ENCODE assay signal across 8 cellular contexts in the genomic region with DNA sequence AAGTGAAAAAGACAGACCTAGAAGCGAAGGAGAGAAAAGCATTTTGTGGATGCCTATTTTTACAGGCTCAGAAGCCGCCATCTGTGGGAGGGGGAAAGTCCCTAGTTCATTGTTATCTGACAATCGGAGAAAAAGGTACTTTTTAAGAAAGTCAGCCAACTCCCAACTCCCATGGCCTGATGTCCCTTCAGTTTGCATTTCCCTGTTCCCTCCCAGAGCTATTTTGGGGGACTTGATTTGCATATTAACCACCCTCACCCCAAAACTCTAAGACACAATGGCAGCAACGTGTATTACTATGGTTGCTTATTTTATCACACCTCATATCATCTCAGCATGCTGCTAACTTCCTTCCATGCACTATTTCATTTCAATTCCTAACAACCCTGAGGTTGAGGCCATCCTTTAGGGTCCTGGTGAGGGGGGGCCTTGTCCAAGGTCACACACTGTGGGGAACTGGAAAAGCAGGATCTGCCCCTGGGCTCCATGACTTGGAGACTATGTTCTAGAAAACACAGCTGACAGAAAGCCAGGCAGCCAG. TPM values are rescaled to one million over a fixed set of nuclear protein-coding genes. Genes with fewer than 3 reads are reported as not detected.
A peak's percentile ranks its signal among the peaks of the same experiment; 100 is the strongest.
DNase-seq lines count a peak whose midpoint lies in the region; ATAC-seq, FAIRE-seq and TF ChIP-seq lines count a peak whose summit lies in the region.

No MANE protein-coding gene starts in this region.

- H3K36me3 Mint-ChIP-seq in immature natural killer cell = peaks cover 11 to 33% (median 30%) of the 10 kb centered on the region in 3 donors

- H3K27me3 ChIP-seq in stomach = no peaks in the 10 kb centered on the region

- no peak for TF ChIP-seq EP300 in stomach (IDR thresholded peaks at IDR 0.05)

- H3K27ac ChIP-seq in stomach = no peak overlapping the region

- H3K36me3 ChIP-seq in stomach = peaks cover 0 to 29% (median 3%) of the 10 kb centered on the region in 4 donors

- no peak overlapping the region for H3K4me3 ChIP-seq in stomach

- H3K27ac Mint-ChIP-seq in immature natural killer cell = peak overlapping the region; percentile 80 to 96 (median 90)

- H3K27me3 Mint-ChIP-seq in immature natural killer cell (ENCODE audit: low read depth in 3 of 3) = peaks cover 0 to 9% (median 7%) of the 10 kb centered on the region in 3 donors

- H3K9me3 Mint-ChIP-seq in immature natural killer cell = peaks cover 1 to 7% (median 5%) of the 10 kb centered on the region in 6 donors

- peak; percentile 56 for ATAC-seq in GM21423 (IDR thresholded peaks at IDR 0.05; ENCODE audit: unreplicated experiment)
- ATAC-seq in HG03520 (IDR thresholded peaks at IDR 0.05; ENCODE audit: unreplicated experiment) = peak; percentile 41
- no peak for ATAC-seq in HG02981 (IDR thresholded peaks at IDR 0.05; ENCODE audit: unreplicated experiment)

- 45 to 61% (median 55%) methylated on average over 4 of the region's 4 CpGs for WGBS in stomach, 5 donors

- peak; percentile 87 for FAIRE-seq in GM12891 (lab: Jason Lieb, UNC)

- peaks cover 45 to 59% of the 10 kb centered on the region in 2 donors for H3K4me1 Mint-ChIP-seq in immature natural killer cell

- peaks cover 3 to 22% (median 6%) of the 10 kb centered on the region in 4 donors for H3K9me3 ChIP-seq in stomach

- TF ChIP-seq POLR2A in GM12891 (IDR thresholded peaks at IDR 0.05; ENCODE audit: low read depth, low read length) (peak; percentile 49), stomach (IDR thresholded peaks at IDR 0.05) (no peak)

- TF ChIP-seq CTCF in stomach (IDR thresholded peaks at IDR 0.05) = no peak

- intact Hi-C loops in stomach (cut with DNase I; ENCODE audit: low total_unique reads) = no loop called here

- DNase-seq in GM12891 (ENCODE audit: insufficient read length, low spot score) (no peak), immature natural killer cell (peak in 1 of 3 donors; percentile 37), stomach (no peak), NCI-H524 (lab: John Stamatoyannopoulos, UW) (no peak), NCI-H1105 treated with DMSO at 0.1 percent for 48 hours (lab: John Stamatoyannopoulos, UW) (no peak)

- no peaks in the 10 kb centered on the region for H3K4me1 ChIP-seq in stomach

- peak overlapping the region; percentile 40 to 85 (median 68) for H3K4me3 Mint-ChIP-seq in immature natural killer cell

TF ChIP-seq in GM12891, 5 proteins besides CTCF, POLR2A, EP300 and RAD21:
- TF ChIP-seq POLR2AphosphoS5 (IDR thresholded peaks at IDR 0.05; ENCODE audit: low read depth, low read length) (no peak), PAX5 (IDR thresholded peaks at IDR 0.05; ENCODE audit: insufficient read depth, low read length, severe bottlenecking) (no peak), SPI1 (IDR thresholded peaks at IDR 0.05; ENCODE audit: low read depth, low read length) (peak; percentile 66), POU2F2 (IDR thresholded peaks at IDR 0.05; ENCODE audit: low read depth, low read length) (peak; percentile 99)

RNA-seq across cellular contexts. Expression of a gene that starts 18.7 kb away (rescaled TPM):
- polyA plus RNA-seq in GM12891 (2012; ENCODE audit: low read depth, missing spikeins) = 83.4 TPM
- polyA plus RNA-seq in immature natural killer cell (10 to 100 TPM; 28.8 to 54.0 (median 33.3) TPM), stomach (1 to 10 TPM; 3.7 to 5.5 (median 4.4) TPM)
- 1 to 10 TPM in 3 of 5 donors, not detected in 2; 1.3 to 7.0 (median 5.1) TPM for total RNA-seq in stomach

RNA-seq across cellular contexts. Expression of a gene that starts 56.3 kb away (rescaled TPM):
- polyA plus RNA-seq in GM12891 (2012; ENCODE audit: low read depth, missing spikeins) = 22.4 TPM
- polyA plus RNA-seq in immature natural killer cell (10 to 100 TPM in 2 of 3 donors, 1 to 10 TPM in 1; 5.2 to 11.1 (median 10.0) TPM), stomach (10 to 100 TPM in 2 of 3 donors, 1 to 10 TPM in 1; 8.2 to 19.7 (median 10.1) TPM)
- 10 to 100 TPM in 4 of 5 donors, 1 to 10 TPM in 1; 5.3 to 60.0 (median 17.1) TPM for total RNA-seq in stomach

Comparison
In these comparisons a context has a peak if more than half of its experiments do, and no peak if none do; other contexts are left out.
1. RNA of a gene that starts 18.7 kb away (polyA plus RNA-seq): 28.8 to 54.0 TPM in immature natural killer cell; 3.7 to 5.5 TPM in stomach; every median in the first group is over 4 times any median in the second.